Comparison of ENCODE assay signal across 13 cellular contexts in genomic region chr11:32895471-32895870, GRCh38. TPM values are rescaled to one million over a fixed set of nuclear protein-coding genes. Genes with fewer than 3 reads are reported as not detected.
DNase-seq lines count a peak whose midpoint lies in the region; ATAC-seq, FAIRE-seq and TF ChIP-seq lines count a peak whose summit lies in the region.
"Had no signal": no experiment of that assay in that cellular context is flagged by ENCODE, and none has a peak within 500 bp of the region (broad histone marks: within the 10 kb centered on the region; RNA-seq: fewer than 3 reads in every experiment).

No MANE protein-coding gene starts in this region.

- H3K9me3 ChIP-seq in BLaER1 treated with 17β-estradiol and CSF1 and Interleukin-3, amounts not matched to agents 10 nM and 100 nM (replicated peaks in 1 of 11): no peaks in the 10 kb centered on the region
- H3K9me3 ChIP-seq in iPS-18a (ENCODE audit: control insufficient read depth, low read depth, low read length) (no peaks in the 10 kb centered on the region), esophagus squamous epithelium (no peaks in the 10 kb centered on the region)

- DNase-seq in GM19239 (ENCODE audit: insufficient read length, low spot score): no peak
- DNase-seq in OCI-M1 (lab: John Stamatoyannopoulos, UW): peak; percentile 54
- no peak for DNase-seq in esophagus squamous epithelium (lab: John Stamatoyannopoulos, UW)
- no peak for DNase-seq in DMS79 treated with DMSO at 0.1 percent for 48 hours (lab: John Stamatoyannopoulos, UW)
- DNase-seq: naive B cell, NCI-H1417 treated with DMSO at 0.1 percent for 48 hours had no signal

- peaks cover 3 to 49% (median 32%) of the 10 kb centered on the region in 11 experiments; a peak in 19 of 22 replicates for H3K36me3 ChIP-seq in BLaER1 treated with 17β-estradiol and CSF1 and Interleukin-3, amounts not matched to agents 10 nM and 100 nM
- peaks cover 21% of the 10 kb centered on the region for H3K36me3 ChIP-seq in iPS-18a (ENCODE audit: control insufficient read depth, low read depth, low read length)
- no peaks in the 10 kb centered on the region for H3K36me3 ChIP-seq in esophagus squamous epithelium

- H3K27ac ChIP-seq in BLaER1 treated with 17β-estradiol and CSF1 and Interleukin-3, amounts not matched to agents 10 nM and 100 nM: peak overlapping the region in 5 of 11 experiments; percentile 97 to 99 (median 99); a peak in 3 of 22 replicates
- no peak overlapping the region for H3K27ac ChIP-seq in iPS-18a (ENCODE audit: low read length)
- peak overlapping the region in 1 of 4 donors; percentile 96 for H3K27ac ChIP-seq in esophagus squamous epithelium
- H3K27ac ChIP-seq: HL-60 had no signal

- WGBS in esophagus squamous epithelium, 2 donors: 48 to 64% methylated on average over 1 of the region's 1 CpG

- H4K20me1 ChIP-seq in BLaER1 treated with 17β-estradiol and CSF1 and Interleukin-3, amounts not matched to agents 10 nM and 100 nM: peaks cover 20 to 56% (median 45%) of the 10 kb centered on the region in 11 experiments; a peak in 20 of 22 replicates

- peak overlapping the region in 7 of 10 experiments; percentile 75 to 97 (median 89); a peak in 8 of 20 replicates for H3K4me3 ChIP-seq in BLaER1 treated with 17β-estradiol and CSF1 and Interleukin-3, amounts not matched to agents 10 nM and 100 nM
- peak overlapping the region; percentile 90 for H3K4me3 ChIP-seq in iPS-18a (ENCODE audit: low read length)
- no peak overlapping the region for H3K4me3 ChIP-seq in esophagus squamous epithelium

- H3K9ac ChIP-seq in BLaER1 treated with 17β-estradiol and CSF1 and Interleukin-3, amounts not matched to agents 10 nM and 100 nM: peak overlapping the region in 9 of 11 experiments; percentile 94 to 99 (median 97); a peak in 12 of 22 replicates
- peak overlapping the region; percentile 96 for H3K9ac ChIP-seq in iPS-18a (ENCODE audit: low read length)

- H3K4me1 ChIP-seq in BLaER1 treated with 17β-estradiol and CSF1 and Interleukin-3, amounts not matched to agents 10 nM and 100 nM: peaks cover 21 to 55% (median 34%) of the 10 kb centered on the region in 10 experiments
- H3K4me1 ChIP-seq in iPS-18a (ENCODE audit: control insufficient read depth, low read depth, low read length) (peaks cover 38% of the 10 kb centered on the region), esophagus squamous epithelium (peaks cover 3 to 64% (median 24%) of the 10 kb centered on the region in 3 donors)

- ATAC-seq in GM18909 (IDR thresholded peaks at IDR 0.05; ENCODE audit: poor library complexity, unreplicated experiment): no peak
- ATAC-seq in GM21381 (IDR thresholded peaks at IDR 0.05; ENCODE audit: unreplicated experiment): no peak
- ATAC-seq: esophagus mucosa had no signal

- FAIRE-seq in GM19239 (lab: Jason Lieb, UNC): peak; percentile 76
- FAIRE-seq: TTC549 had no signal

- H3K4me2 ChIP-seq in BLaER1 treated with 17β-estradiol and CSF1 and Interleukin-3, amounts not matched to agents 10 nM and 100 nM: peak overlapping the region; percentile 71 to 92 (median 85); a peak in 21 of 22 replicates

- TF ChIP-seq POLR2A in esophagus squamous epithelium (IDR thresholded peaks at IDR 0.05): no peak

- intact Hi-C loops in esophagus squamous epithelium (cut with DNase I): no loop called here

- H3K27me3 ChIP-seq in BLaER1 treated with 17β-estradiol and CSF1 and Interleukin-3, amounts not matched to agents 10 nM and 100 nM: no peaks in the 10 kb centered on the region
- H3K27me3 ChIP-seq in iPS-18a (ENCODE audit: control insufficient read depth, insufficient read depth, low read length): no peaks in the 10 kb centered on the region
- no peaks in the 10 kb centered on the region for H3K27me3 ChIP-seq in esophagus squamous epithelium

- TF ChIP-seq CTCF in esophagus squamous epithelium (IDR thresholded peaks at IDR 0.05): no peak

RNA-seq across cellular contexts. Expression of gene QSER1, which starts 2.9 kb away (rescaled TPM):
- total RNA-seq in esophagus squamous epithelium: 10 to 100 TPM; 26.7 to 43.5 (median 33.3) TPM

Comparison
In these comparisons a context has a peak if more than half of its experiments do, and no peak if none do; other contexts are left out.
1. H3K4me3 ChIP-seq: peak in BLaER1 treated with 17β-estradiol and CSF1 and Interleukin-3, amounts not matched to agents 10 nM and 100 nM (7 of 10) and iPS-18a (single experiment); none in esophagus squamous epithelium (0 of 4).